ENCODE assay signal across 12 cellular contexts in genomic region chr4:99868126-99868596, GRCh38. TPM values are rescaled to one million over a fixed set of nuclear protein-coding genes. Genes with fewer than 3 reads are reported as not detected.
DNase-seq lines count a peak whose midpoint lies in the region; ATAC-seq and TF ChIP-seq lines count a peak whose summit lies in the region.
"Had no signal": no experiment of that assay in that cellular context is flagged by ENCODE, and none has a peak within 500 bp of the region (broad histone marks: within the 10 kb centered on the region; RNA-seq: fewer than 3 reads in every experiment).

No MANE protein-coding gene starts in this region.

- 51% methylated on average over 8 of the region's 8 CpGs for WGBS in smooth muscle cell (ENCODE audit: low lambda C conversion rate)

- H3K9ac ChIP-seq in smooth muscle cell (ENCODE audit: low read depth): no peak overlapping the region

- H3K36me3 ChIP-seq in smooth muscle cell (ENCODE audit: low read depth): no peaks in the 10 kb centered on the region

- TF ChIP-seq CTCF in smooth muscle cell (IDR thresholded peaks at IDR 0.05; ENCODE audit: borderline replicate concordance, insufficient read depth, poor library complexity, severe bottlenecking): no peak

- no peaks in the 10 kb centered on the region for H4K20me1 ChIP-seq in smooth muscle cell (ENCODE audit: low read depth)

- H3K27ac ChIP-seq in smooth muscle cell (ENCODE audit: low read depth): no peak overlapping the region
- H3K27ac ChIP-seq: stomach had no signal

- no peaks in the 10 kb centered on the region for H3F3A ChIP-seq in smooth muscle cell (ENCODE audit: low read depth)

- DNase-seq in GM03348 (ENCODE audit: low spot score) (peak; percentile 65), astrocyte of the hippocampus (ENCODE audit: low read depth, low spot score) (peak; percentile 70), myocyte (ENCODE audit: low read depth) (peak; percentile 9), mucosa of gallbladder (ENCODE audit: low spot score) (no peak), smooth muscle cell (lab: John Stamatoyannopoulos, UW; ENCODE audit: unreplicated experiment) (no peak), amygdala (lab: John Stamatoyannopoulos, UW) (no peak)
- DNase-seq: activated naive CD4-positive, alpha-beta T cell treated with anti-CD3 and anti-CD28 coated beads, Interleukin-2, amount 10 ng/mL, durations not matched to agents 7 days and 5 days; NCI-H1092 treated with DMSO at 0.1 percent for 48 hours; stomach had no signal

- no peak overlapping the region for H3K4me3 ChIP-seq in smooth muscle cell
- H3K4me3 ChIP-seq: stomach had no signal

- H3K27me3 ChIP-seq in smooth muscle cell (ENCODE audit: low read depth): no peaks in the 10 kb centered on the region
- H3K27me3 ChIP-seq: stomach had no signal

- no peak overlapping the region for H3K4me2 ChIP-seq in smooth muscle cell

- H2AFZ ChIP-seq in smooth muscle cell (ENCODE audit: low read depth): no peak overlapping the region

- no peaks in the 10 kb centered on the region for H3K4me1 ChIP-seq in smooth muscle cell (ENCODE audit: low read depth)
- H3K4me1 ChIP-seq: stomach had no signal

- ATAC-seq in HG02885 (IDR thresholded peaks at IDR 0.05; ENCODE audit: poor library complexity, unreplicated experiment) (peak; percentile 50), GM21576 (IDR thresholded peaks at IDR 0.05; ENCODE audit: unreplicated experiment) (no peak)

- H3K9me3 ChIP-seq in smooth muscle cell (replicated peaks; ENCODE audit: low read depth): no peaks in the 10 kb centered on the region
- H3K9me3 ChIP-seq: stomach had no signal

- no peaks in the 10 kb centered on the region for H3K79me2 ChIP-seq in smooth muscle cell (ENCODE audit: low read depth)

RNA-seq across cellular contexts. Expression of gene LAMTOR3, which starts 26.1 kb away (rescaled TPM):
- 56.6 and 61.2 TPM in 2 replicates for total RNA-seq in myocyte
- polyA plus RNA-seq in myocyte (2012): 26.3 TPM
- 46.5 TPM for total RNA-seq in mucosa of gallbladder
- 95.2 and 112 TPM in 2 replicates for total RNA-seq in smooth muscle cell
- polyA plus RNA-seq in smooth muscle cell: 58.3 and 68.9 TPM in 2 replicates

RNA-seq across cellular contexts. Expression of gene DAPP1, which starts 51.5 kb away (rescaled TPM):
- total RNA-seq in myocyte: not detected in 2 replicates
- polyA plus RNA-seq in myocyte (2012): not detected
- 23.3 TPM for total RNA-seq in mucosa of gallbladder
- 7.9 and 9.8 TPM in 2 replicates for total RNA-seq in smooth muscle cell
- 1.0 and 4.8 TPM in 2 replicates for polyA plus RNA-seq in smooth muscle cell
- total RNA-seq: pulmonary artery endothelial cell had no signal

Comparison
In these comparisons a context has a peak if more than half of its experiments do, and no peak if none do; other contexts are left out.
1. DNase-seq: peak in GM03348 (single experiment), astrocyte of the hippocampus (single experiment) and myocyte (single experiment); none in mucosa of gallbladder (single experiment), smooth muscle cell (single experiment) and amygdala (0 of 56).